25 cellular contexts compared by ENCODE assay signal in genomic region chr1:28122183-28122582, GRCh38. TPM values are rescaled to one million over a fixed set of nuclear protein-coding genes. Genes with fewer than 3 reads are reported as not detected.
A peak's percentile ranks its signal among the peaks of the same experiment; 100 is the strongest.
DNase-seq lines count a peak whose midpoint lies in the region; ATAC-seq and TF ChIP-seq lines count a peak whose summit lies in the region.
"Had no signal": no experiment of that assay in that cellular context is flagged by ENCODE, and none has a peak within 500 bp of the region (broad histone marks: within the 10 kb centered on the region; RNA-seq: fewer than 3 reads in every experiment).

No MANE protein-coding gene starts in this region.

- no peaks in the 10 kb centered on the region for H3K27me3 ChIP-seq in BLaER1 treated with 17β-estradiol and CSF1 and Interleukin-3, amounts not matched to agents 10 nM and 100 nM
- H3K27me3 ChIP-seq in IMR-90 (ENCODE audit: control insufficient read depth, insufficient read depth, low read length): no peaks in the 10 kb centered on the region
- H3K27me3 ChIP-seq in mesenchymal stem cell (ENCODE audit: control insufficient read depth in 1 of 2, insufficient read depth in 1 of 2, low read length in 2 of 2): no peaks in the 10 kb centered on the region
- H3K27me3 ChIP-seq: dorsolateral prefrontal cortex had no signal

- H2BK20ac ChIP-seq in IMR-90 (ENCODE audit: low read depth, low read length): peak overlapping the region; percentile 75

- H3K79me1 ChIP-seq in IMR-90 (ENCODE audit: low read depth in 1 of 2, low read length in 2 of 2) (no peaks in the 10 kb centered on the region), mesenchymal stem cell (replicated peaks; ENCODE audit: low read length, poor library complexity, severe bottlenecking) (no peaks in the 10 kb centered on the region)

- H3K4me2 ChIP-seq in BLaER1 treated with 17β-estradiol and CSF1 and Interleukin-3, amounts not matched to agents 10 nM and 100 nM: peak overlapping the region in 6 of 11 experiments; percentile 49 to 97 (median 83); a peak in 11 of 22 replicates
- H3K4me2 ChIP-seq in IMR-90 (ENCODE audit: low read depth, low read length): no peak overlapping the region
- H3K4me2 ChIP-seq in mesenchymal stem cell (ENCODE audit: low read length, poor library complexity, severe bottlenecking): peak overlapping the region; percentile 29

- peak overlapping the region in 4 of 11 experiments; percentile 59 to 74 (median 64); a peak in 5 of 22 replicates for H3K9ac ChIP-seq in BLaER1 treated with 17β-estradiol and CSF1 and Interleukin-3, amounts not matched to agents 10 nM and 100 nM
- H3K9ac ChIP-seq in IMR-90 (ENCODE audit: low read depth, low read length) (no peak overlapping the region), mesenchymal stem cell (ENCODE audit: low read length) (no peak overlapping the region)

- H2BK12ac ChIP-seq in mesenchymal stem cell (ENCODE audit: low read length in 2 of 2): no peak overlapping the region

- no peak for TF ChIP-seq POLR2A in IMR-90 (IDR thresholded peaks at IDR 0.05; ENCODE audit: low read depth, low read length)

- no peak overlapping the region; the same call in 1 of the 2 replicates for H4K5ac ChIP-seq in IMR-90 (ENCODE audit: low read depth, low read length)

- peaks cover 0 to 20% (median 0%) of the 10 kb centered on the region in 11 experiments; a peak in 7 of 22 replicates for H3K9me3 ChIP-seq in BLaER1 treated with 17β-estradiol and CSF1 and Interleukin-3, amounts not matched to agents 10 nM and 100 nM (replicated peaks in 1 of 11)
- H3K9me3 ChIP-seq in IMR-90 (ENCODE audit: control insufficient read depth, insufficient read depth, low read length) (no peaks in the 10 kb centered on the region), mesenchymal stem cell (ENCODE audit: control insufficient read depth, low read length) (no peaks in the 10 kb centered on the region)

- POLR2A ChIA-PET in IMR-90 (lab: Charles Lee; ENCODE audit: unreplicated experiment): no interaction called here

- H2AK9ac ChIP-seq in IMR-90 (replicated peaks; ENCODE audit: low read depth, low read length, poor library complexity): no peak overlapping the region

- peaks cover 15% of the 10 kb centered on the region for H3K9me1 ChIP-seq in IMR-90 (ENCODE audit: insufficient read depth, low read length)

- H3K4me3 Mint-ChIP-seq in activated CD8-positive, alpha-beta memory T cell treated with anti-CD3 and anti-CD28 coated beads, Interleukin-2, amount 10 ng/mL, durations not matched to agents 7 days and 5 days: no peak overlapping the region
- H3K4me3 Mint-ChIP-seq: activated CD4-positive, alpha-beta T cell treated with anti-CD3 and anti-CD28 coated beads, Interleukin-2, amount 10 ng/mL, durations not matched to agents 7 days and 5 days; activated naive CD8-positive, alpha-beta T cell treated with anti-CD3 and anti-CD28 coated beads, Interleukin-2, amount 50 U/mL, for 24 hours; CD4-positive, alpha-beta T cell; T-cell had no signal

- no peaks in the 10 kb centered on the region for H4K20me1 ChIP-seq in BLaER1 treated with 17β-estradiol and CSF1 and Interleukin-3, amounts not matched to agents 10 nM and 100 nM
- no peaks in the 10 kb centered on the region for H4K20me1 ChIP-seq in IMR-90 (ENCODE audit: insufficient read depth, low read length)

- H2BK5ac ChIP-seq in IMR-90 (ENCODE audit: low read depth, low read length, poor library complexity, severe bottlenecking) (no peak overlapping the region), mesenchymal stem cell (ENCODE audit: low read depth, low read length, poor library complexity, severe bottlenecking) (no peak overlapping the region)

- CTCF ChIA-PET in IMR-90 (lab: Yijun Ruan, JAX): interaction anchor here (0.7 kb wide), 1 partner anchor 10 kb away, joined by 4 read pairs; no protein-coding TSS in a partner anchor
- CTCF ChIA-PET in activated CD8-positive, alpha-beta memory T cell treated with anti-CD3 and anti-CD28 coated beads, Interleukin-2, amount 10 ng/mL, durations not matched to agents 7 days and 5 days (lab: Charles Lee): no interaction called here

- H3K18ac ChIP-seq in IMR-90 (ENCODE audit: low read depth, low read length): peak overlapping the region; percentile 51; the same call in 1 of the 2 replicates
- no peak overlapping the region for H3K18ac ChIP-seq in mesenchymal stem cell (ENCODE audit: low read depth in 1 of 2, low read length in 2 of 2)

- no peak overlapping the region for H2AFZ ChIP-seq in IMR-90 (replicated peaks; ENCODE audit: low read length, poor library complexity)
- no peak overlapping the region for H2AFZ ChIP-seq in mesenchymal stem cell (ENCODE audit: low read depth, low read length)

- peaks cover 57% of the 10 kb centered on the region for H3K27me3 Mint-ChIP-seq in activated CD8-positive, alpha-beta memory T cell treated with anti-CD3 and anti-CD28 coated beads, Interleukin-2, amount 10 ng/mL, durations not matched to agents 7 days and 5 days

- ATAC-seq in IMR-90 (ENCODE audit: low read depth): peak; percentile 62
- no peak for ATAC-seq in activated CD8-positive, alpha-beta memory T cell treated with anti-CD3 and anti-CD28 coated beads, Interleukin-2, amount 10 ng/mL, durations not matched to agents 7 days and 5 days
- no peak for ATAC-seq in HG03280 (IDR thresholded peaks at IDR 0.05; ENCODE audit: unreplicated experiment)
- ATAC-seq: activated naive CD8-positive, alpha-beta T cell treated with anti-CD3 and anti-CD28 coated beads, Interleukin-2, amount 50 U/mL, for 24 hours; T-cell had no signal

- intact Hi-C loops in IMR-90 (cut with micrococcal nuclease): no loop called here

- H4K8ac ChIP-seq in IMR-90 (ENCODE audit: low read depth in 2 of 2, low read length in 2 of 2): peak overlapping the region in 1 of 2 experiments; percentile 24; a peak in 1 of 4 replicates
- no peak overlapping the region for H4K8ac ChIP-seq in mesenchymal stem cell (ENCODE audit: low read length)

- no peak for TF ChIP-seq CTCF in IMR-90 (conservative IDR thresholded peaks at IDR 0.05; ENCODE audit: low read depth, low read length)
- no peak for TF ChIP-seq CTCF in astrocyte of the spinal cord (IDR thresholded peaks at IDR 0.05; ENCODE audit: low read depth, low read length)

- peaks cover 18 to 99% (median 53%) of the 10 kb centered on the region in 10 experiments for H3K4me1 ChIP-seq in BLaER1 treated with 17β-estradiol and CSF1 and Interleukin-3, amounts not matched to agents 10 nM and 100 nM
- H3K4me1 ChIP-seq in IMR-90 (ENCODE audit: control insufficient read depth, insufficient read depth, low read length) (peaks cover 5% of the 10 kb centered on the region; the same call in 1 of the 2 replicates), mesenchymal stem cell (ENCODE audit: control insufficient read depth, insufficient read depth, low read depth, low read length) (no peaks in the 10 kb centered on the region)

- no peaks in the 10 kb centered on the region for H3K36me3 ChIP-seq in BLaER1 treated with 17β-estradiol and CSF1 and Interleukin-3, amounts not matched to agents 10 nM and 100 nM
- no peaks in the 10 kb centered on the region for H3K36me3 ChIP-seq in IMR-90 (ENCODE audit: control insufficient read depth, insufficient read depth, low read length)
- no peaks in the 10 kb centered on the region for H3K36me3 ChIP-seq in mesenchymal stem cell (ENCODE audit: control insufficient read depth in 1 of 2, insufficient read depth in 2 of 2, low read depth in 1 of 2, low read length in 2 of 2)

- H3K4ac ChIP-seq in IMR-90 (ENCODE audit: low read depth, low read length) (no peak overlapping the region; the same call in 1 of the 2 replicates), mesenchymal stem cell (ENCODE audit: low read depth in 1 of 2, low read length in 2 of 2) (no peak overlapping the region)

- no peaks in the 10 kb centered on the region for H3K9me3 Mint-ChIP-seq in activated CD8-positive, alpha-beta memory T cell treated with anti-CD3 and anti-CD28 coated beads, Interleukin-2, amount 10 ng/mL, durations not matched to agents 7 days and 5 days (ENCODE audit: low read depth)
- H3K9me3 Mint-ChIP-seq: activated CD4-positive, alpha-beta T cell treated with anti-CD3 and anti-CD28 coated beads, Interleukin-2, amount 10 ng/mL, durations not matched to agents 7 days and 5 days; activated naive CD8-positive, alpha-beta T cell treated with anti-CD3 and anti-CD28 coated beads, Interleukin-2, amount 50 U/mL, for 24 hours; activated T-helper 2 cell treated with anti-CD3 and anti-CD28 coated beads, Interferon-gamma antibody, Interleukin-2, Interleukin-4, amounts not matched to agents 10 μg/mL and 5 μg/mL and 100 μg/mL, durations not matched to agents 14 hours and 24 hours and 36 hours; CD4-positive, alpha-beta T cell; T-cell had no signal

- no peaks in the 10 kb centered on the region for H3K36me3 Mint-ChIP-seq in activated CD8-positive, alpha-beta memory T cell treated with anti-CD3 and anti-CD28 coated beads, Interleukin-2, amount 10 ng/mL, durations not matched to agents 7 days and 5 days
- H3K36me3 Mint-ChIP-seq: T-cell had no signal

- dilution Hi-C loops in IMR-90 (cut with HindIII; ENCODE audit: low sequenced_read_pairs, unreplicated experiment): no loop called here

- no peak for TF ChIP-seq RAD21 in IMR-90 (IDR thresholded peaks at IDR 0.05; ENCODE audit: low read length)

- no peak overlapping the region; the same call in 1 of the 2 replicates for H2AK5ac ChIP-seq in IMR-90 (ENCODE audit: low read depth, low read length)
- H2AK5ac ChIP-seq in mesenchymal stem cell (ENCODE audit: low read length, severe bottlenecking): no peak overlapping the region

- WGBS in IMR-90 (ENCODE audit: extremely low coverage in 2 of 2, insufficient read length in 1 of 2), 2 experiments: 80% methylated on average over 1 of the region's 3 CpGs; no CpG with 5 or more reads in 1 of the 2 experiments
- 97% methylated on average over 3 of the region's 3 CpGs for WGBS in mesenchymal stem cell

- no peak overlapping the region for H3K56ac ChIP-seq in IMR-90 (ENCODE audit: extremely low read depth, insufficient read depth, low read length)

- H3K14ac ChIP-seq in IMR-90 (replicated peaks; ENCODE audit: low read depth, low read length) (no peak overlapping the region), mesenchymal stem cell (ENCODE audit: low read length in 2 of 2) (no peak overlapping the region)

- H2BK120ac ChIP-seq in IMR-90 (ENCODE audit: low read depth, low read length) (peak overlapping the region; percentile 54; the same call in 1 of the 2 replicates), mesenchymal stem cell (ENCODE audit: low read depth, low read length) (no peak overlapping the region)

- no peak overlapping the region for H3K4me3 ChIP-seq in BLaER1 treated with 17β-estradiol and CSF1 and Interleukin-3, amounts not matched to agents 10 nM and 100 nM
- H3K4me3 ChIP-seq in IMR-90 (ENCODE audit: insufficient read depth, low read depth, low read length) (no peak overlapping the region), astrocyte of the spinal cord (ENCODE audit: low read depth, low read length) (no peak overlapping the region), mesenchymal stem cell (ENCODE audit: insufficient read depth in 1 of 2, low read depth in 1 of 2, low read length in 2 of 2) (no peak overlapping the region)

- H3K27ac ChIP-seq in BLaER1 treated with 17β-estradiol and CSF1 and Interleukin-3, amounts not matched to agents 10 nM and 100 nM: peak overlapping the region in 8 of 11 experiments; percentile 6 to 91 (median 70); a peak in 14 of 22 replicates
- H3K27ac ChIP-seq in IMR-90 (ENCODE audit: insufficient read depth, low read length): no peak overlapping the region
- no peak overlapping the region for H3K27ac ChIP-seq in mesenchymal stem cell (ENCODE audit: low read length, poor library complexity, severe bottlenecking)
- H3K27ac ChIP-seq: epithelial cell of prostate, VCaP had no signal

- H3K23ac ChIP-seq in IMR-90 (ENCODE audit: low read depth, low read length) (no peak overlapping the region), mesenchymal stem cell (ENCODE audit: low read length in 2 of 2) (no peak overlapping the region)

- H4K91ac ChIP-seq in IMR-90 (ENCODE audit: insufficient read depth, low read depth, low read length) (no peak overlapping the region), mesenchymal stem cell (ENCODE audit: low read length) (no peak overlapping the region)

- DNase-seq in IMR-90 (peak; percentile 71), astrocyte of the spinal cord (ENCODE audit: low read depth, low spot score) (peak; percentile 61), mesenchymal stem cell (no peak), GOT3 (lab: John Stamatoyannopoulos, UW) (no peak), NCI-H82 (lab: John Stamatoyannopoulos, UW) (no peak)
- DNase-seq in activated CD8-positive, alpha-beta memory T cell treated with anti-CD3 and anti-CD28 coated beads, Interleukin-2, amount 10 ng/mL, durations not matched to agents 7 days and 5 days: no peak
- DNase-seq: ACHN; activated CD4-positive, alpha-beta T cell treated with anti-CD3 and anti-CD28 coated beads, Interleukin-2, amount 10 ng/mL, durations not matched to agents 7 days and 5 days; activated CD8-positive, alpha-beta memory T cell treated with anti-CD3 and anti-CD28 coated beads, Interleukin-2, amount 50 U/mL, for 4 hours; activated naive CD8-positive, alpha-beta T cell treated with anti-CD3 and anti-CD28 coated beads, Interleukin-2, amount 50 U/mL, for 24 hours; caudate nucleus; CD4-positive, alpha-beta T cell; DMS153; dorsolateral prefrontal cortex; NCI-H2107; NCI-H510A; Right ventricle myocardium superior; small intestine; stimulated activated naive CD4-positive, alpha-beta T cell; T-cell had no signal

- BruUV-seq in IMR-90 (replicated peaks; lab: Mats Ljungman, UMichigan): no TSS peak

- peaks cover 4% of the 10 kb centered on the region for H3K4me1 Mint-ChIP-seq in activated CD8-positive, alpha-beta memory T cell treated with anti-CD3 and anti-CD28 coated beads, Interleukin-2, amount 10 ng/mL, durations not matched to agents 7 days and 5 days
- H3K4me1 Mint-ChIP-seq: T-cell had no signal

- no peak overlapping the region for H2BK15ac ChIP-seq in IMR-90 (ENCODE audit: low read depth, low read length)
- H2BK15ac ChIP-seq in mesenchymal stem cell (ENCODE audit: low read depth, poor library complexity, severe bottlenecking): no peak overlapping the region

- no peak overlapping the region for H3K27ac Mint-ChIP-seq in activated CD8-positive, alpha-beta memory T cell treated with anti-CD3 and anti-CD28 coated beads, Interleukin-2, amount 10 ng/mL, durations not matched to agents 7 days and 5 days
- H3K27ac Mint-ChIP-seq: activated CD4-positive, alpha-beta T cell treated with anti-CD3 and anti-CD28 coated beads, Interleukin-2, amount 10 ng/mL, durations not matched to agents 7 days and 5 days; activated naive CD8-positive, alpha-beta T cell treated with anti-CD3 and anti-CD28 coated beads, Interleukin-2, amount 50 U/mL, for 24 hours; activated T-helper 2 cell treated with anti-CD3 and anti-CD28 coated beads, Interferon-gamma antibody, Interleukin-2, Interleukin-4, amounts not matched to agents 10 μg/mL and 5 μg/mL and 100 μg/mL, durations not matched to agents 14 hours and 24 hours and 36 hours; CD4-positive, alpha-beta T cell; T-cell had no signal

- in situ Hi-C loops in IMR-90 (cut with MboI; ENCODE audit: low sequenced_read_pairs): no loop called here
- in situ Hi-C loops in astrocyte of the spinal cord (cut with HindIII; ENCODE audit: low sequenced_read_pairs): no loop called here

RNA-seq across cellular contexts. Expression of gene EYA3, which starts 33.8 kb away (rescaled TPM):
- total RNA-seq in IMR-90 (2012; rRNA removed): 14.4 and 17.6 TPM in 2 replicates
- polyA plus RNA-seq in IMR-90 (2012; rRNA removed): 7.9 and 9.1 TPM in 2 replicates
- 2.1 and 2.5 TPM in 2 replicates for polyA plus RNA-seq in IMR-90 (2012; cell fraction: cytosol; rRNA removed)
- polyA plus RNA-seq in IMR-90 (2012; cell fraction: nucleus; rRNA removed; ENCODE audit: low replicate concordance): 4.8 and 20.3 TPM in 2 replicates
- 11.4 TPM for polyA plus RNA-seq in mesenchymal stem cell (2013, experiment 1 of 2)
- polyA plus RNA-seq in mesenchymal stem cell (2013, experiment 2 of 2): 10.9 TPM
- total RNA-seq in activated CD8-positive, alpha-beta memory T cell treated with anti-CD3 and anti-CD28 coated beads, Interleukin-2, amount 10 ng/mL, durations not matched to agents 7 days and 5 days: 10 to 100 TPM; 33.2 to 33.4 TPM

RNA-seq across cellular contexts. Expression of gene PTAFR, which starts 54.3 kb away (rescaled TPM):
- total RNA-seq in IMR-90 (2012; rRNA removed): under 0.01 and 0.18 TPM in 2 replicates
- 0.17 and 0.30 TPM in 2 replicates for polyA plus RNA-seq in IMR-90 (2012; rRNA removed)
- polyA plus RNA-seq in IMR-90 (2012; cell fraction: cytosol; rRNA removed): 0.09 and 0.11 TPM in 2 replicates
- 0.06 and 0.16 TPM in 2 replicates for polyA plus RNA-seq in IMR-90 (2012; cell fraction: nucleus; rRNA removed; ENCODE audit: low replicate concordance)
- 0.07 TPM for polyA plus RNA-seq in mesenchymal stem cell (2013, experiment 1 of 2)
- polyA plus RNA-seq in mesenchymal stem cell (2013, experiment 2 of 2): 0.08 TPM
- under 1 TPM; 0.20 to 0.30 TPM for total RNA-seq in activated CD8-positive, alpha-beta memory T cell treated with anti-CD3 and anti-CD28 coated beads, Interleukin-2, amount 10 ng/mL, durations not matched to agents 7 days and 5 days

Comparison
In these comparisons a context has a peak if more than half of its experiments do, and no peak if none do; other contexts are left out.
1. H3K27ac ChIP-seq: peak in BLaER1 treated with 17β-estradiol and CSF1 and Interleukin-3, amounts not matched to agents 10 nM and 100 nM (8 of 11); none in IMR-90 (single experiment) and mesenchymal stem cell (single experiment).
2. DNase-seq: peak in IMR-90 (single experiment) and astrocyte of the spinal cord (single experiment); none in mesenchymal stem cell (single experiment), GOT3 (single experiment), activated CD8-positive, alpha-beta memory T cell treated with anti-CD3 and anti-CD28 coated beads, Interleukin-2, amount 10 ng/mL, durations not matched to agents 7 days and 5 days (single experiment) and NCI-H82 (single experiment).